In genomic region chr12:76103958-76104357, GRCh38 we compare ENCODE assay signal across 1 cellular context.
TF ChIP-seq lines count a peak whose summit lies in the region.

No MANE protein-coding gene starts in this region.

TF ChIP-seq in SK-N-SH treated with all-trans-retinoic acid at 6 μM for 48 hours, 23 proteins besides CTCF, POLR2A, EP300 and RAD21 (continued from another document):
- no peak for TF ChIP-seq CREB5 (CRISPR knock-in tag; IDR thresholded peaks at IDR 0.05; ENCODE audit: low read depth)
- no peak for TF ChIP-seq RARB (CRISPR knock-in tag; IDR thresholded peaks at IDR 0.05)
- TF ChIP-seq PATZ1 (CRISPR knock-in tag; IDR thresholded peaks at IDR 0.05; ENCODE audit: borderline replicate concordance), result no peak
- no peak for TF ChIP-seq ZFP30 (CRISPR knock-in tag; IDR thresholded peaks at IDR 0.05)
- no peak for TF ChIP-seq POU6F1 (CRISPR knock-in tag; IDR thresholded peaks at IDR 0.05; ENCODE audit: borderline replicate concordance, low read depth)
